Comparison of ENCODE assay signal across 29 cellular contexts in genomic region chr2:135845997-135846396, GRCh38. TPM values are rescaled to one million over a fixed set of nuclear protein-coding genes. Genes with fewer than 3 reads are reported as not detected.
"Had no signal": no experiment of that assay in that cellular context is flagged by ENCODE, and none has a peak within 500 bp of the region (broad histone marks: within the 10 kb centered on the region; RNA-seq: fewer than 3 reads in every experiment).

No MANE protein-coding gene starts in this region.

- ATAC-seq: left cardiac atrium; left lobe of liver; natural killer cell; right lobe of liver; stimulated activated memory B cell treated with anti-CD40 and anti-IgM and Interleukin-4, amounts not matched to agents 10 μg/mL and 1 μg/mL and 100 μg/mL, for 72 hours; stimulated activated naive CD8-positive, alpha-beta T cell treated with anti-CD3 and anti-CD28 coated beads, Interleukin-15, amount 100 ng/mL, for 72 hours had no signal

- H3K9me3 ChIP-seq: ovary, right atrium auricular region, right lobe of liver, transverse colon, upper lobe of left lung had no signal

- H3K4me1 Mint-ChIP-seq: naive B cell; natural killer cell; stimulated activated memory B cell treated with anti-CD40 and anti-IgM and Interleukin-4, amounts not matched to agents 10 μg/mL and 1 μg/mL and 100 μg/mL, for 72 hours had no signal

- H3K4me1 ChIP-seq: right atrium auricular region, right lobe of liver had no signal

- H3K4me3 Mint-ChIP-seq: mesothelial cell of epicardium; naive B cell; natural killer cell; stimulated activated memory B cell treated with anti-CD40 and anti-IgM and Interleukin-4, amounts not matched to agents 10 μg/mL and 1 μg/mL and 100 μg/mL, for 72 hours; stimulated activated naive CD8-positive, alpha-beta T cell treated with anti-CD3 and anti-CD28 coated beads, Interleukin-15, amount 100 ng/mL, for 72 hours had no signal

- DNase-seq: hippocampal formation; kidney glomerular epithelial cell; left cardiac atrium; mesendoderm; naive B cell; natural killer cell; ovary; right lobe of liver; stimulated activated CD4-positive, alpha-beta T cell treated with anti-CD3 and anti-CD28 coated beads, Interleukin-1b, Interleukin-23, amount 100 ng/mL, for 48 hours; stimulated activated CD4-positive, alpha-beta T cell treated with anti-CD3 and anti-CD28 coated beads, Interleukin-2, amount 100 ng/mL, for 48 hours; stimulated activated CD4-positive, alpha-beta T cell treated with anti-CD3 and anti-CD28 coated beads, Interleukin-4, amount 100 ng/mL, for 4 hours; stimulated activated CD8-positive, alpha-beta memory T cell treated with anti-CD3 and anti-CD28 coated beads, Interleukin-4, amount 100 ng/mL, for 48 hours; stimulated activated naive CD4-positive, alpha-beta T cell treated with Interleukin-2 at 50 U/mL for 16 hours; stimulated activated naive CD8-positive, alpha-beta T cell treated with anti-CD3 and anti-CD28 coated beads, Interleukin-15, amount 100 ng/mL, for 72 hours; substantia nigra; transverse colon had no signal

- H3K9me3 Mint-ChIP-seq: mesothelial cell of epicardium; naive B cell; natural killer cell; stimulated activated memory B cell treated with anti-CD40 and anti-IgM and Interleukin-4, amounts not matched to agents 10 μg/mL and 1 μg/mL and 100 μg/mL, for 72 hours; stimulated activated naive CD8-positive, alpha-beta T cell treated with anti-CD3 and anti-CD28 coated beads, Interleukin-15, amount 100 ng/mL, for 72 hours had no signal

- H3K27me3 ChIP-seq: ovary, right atrium auricular region, right lobe of liver, transverse colon, upper lobe of left lung had no signal

- H3K27ac ChIP-seq: ovary, right atrium auricular region, right lobe of liver, transverse colon, upper lobe of left lung had no signal

- H3K27me3 Mint-ChIP-seq: naive B cell; progenitor cell of endocrine pancreas; stimulated activated memory B cell treated with anti-CD40 and anti-IgM and Interleukin-4, amounts not matched to agents 10 μg/mL and 1 μg/mL and 100 μg/mL, for 72 hours; stimulated activated naive CD8-positive, alpha-beta T cell treated with anti-CD3 and anti-CD28 coated beads, Interleukin-15, amount 100 ng/mL, for 72 hours had no signal

- H3K36me3 ChIP-seq: ovary, transverse colon had no signal

- H3K4me3 ChIP-seq: lung, ovary, right atrium auricular region, right lobe of liver, smooth muscle cell, transverse colon, upper lobe of left lung had no signal

- H3K27ac Mint-ChIP-seq: mesothelial cell of epicardium; natural killer cell; progenitor cell of endocrine pancreas; stimulated activated memory B cell treated with anti-CD40 and anti-IgM and Interleukin-4, amounts not matched to agents 10 μg/mL and 1 μg/mL and 100 μg/mL, for 72 hours; stimulated activated naive CD8-positive, alpha-beta T cell treated with anti-CD3 and anti-CD28 coated beads, Interleukin-15, amount 100 ng/mL, for 72 hours had no signal

RNA-seq across cellular contexts. Expression of gene LCT, which starts 9.0 kb away (rescaled TPM):
- total RNA-seq: left cardiac atrium, left lobe of liver, liver, mesothelial cell of epicardium, pulmonary artery endothelial cell, renal cortical epithelial cell, right atrium auricular region, skeletal muscle tissue, temporal lobe had no signal
